Comparison of ENCODE assay signal across 13 cellular contexts in genomic region chr7:140691368-140692045, GRCh38. TPM values are rescaled to one million over a fixed set of nuclear protein-coding genes. Genes with fewer than 3 reads are reported as not detected.
"Had no signal": no experiment of that assay in that cellular context is flagged by ENCODE, and none has a peak within 500 bp of the region (broad histone marks: within the 10 kb centered on the region; RNA-seq: fewer than 3 reads in every experiment).

No MANE protein-coding gene starts in this region.

- H3K27ac Mint-ChIP-seq: activated CD4-positive, alpha-beta memory T cell treated with anti-CD3 and anti-CD28 coated beads, Interleukin-2, amount 10 ng/mL, durations not matched to agents 7 days and 5 days had no signal

- H3K4me3 ChIP-seq: ovary, thyroid gland had no signal

- H3K4me3 Mint-ChIP-seq: activated CD4-positive, alpha-beta memory T cell treated with anti-CD3 and anti-CD28 coated beads, Interleukin-2, amount 10 ng/mL, durations not matched to agents 7 days and 5 days; central memory CD8-positive, alpha-beta T cell; immature natural killer cell; nephron had no signal

- DNase-seq: activated CD4-positive, alpha-beta memory T cell treated with anti-CD3 and anti-CD28 coated beads, Interleukin-2, amount 10 ng/mL, durations not matched to agents 7 days and 5 days; activated naive CD4-positive, alpha-beta T cell treated with anti-CD3 and anti-CD28 coated beads, Interleukin-2, amount 50 U/mL, for 16 hours; effector memory CD4-positive, alpha-beta T cell; hypothalamus; immature natural killer cell; mammary epithelial cell; ovary; stimulated activated CD4-positive, alpha-beta T cell treated with anti-CD3 and anti-CD28 coated beads, Interleukin-4, amount 100 ng/mL, for 24 hours; T-helper 9 cell; thyroid gland had no signal

- H3K36me3 ChIP-seq: ovary had no signal

- H3K27me3 Mint-ChIP-seq: activated CD4-positive, alpha-beta memory T cell treated with anti-CD3 and anti-CD28 coated beads, Interleukin-2, amount 10 ng/mL, durations not matched to agents 7 days and 5 days; central memory CD8-positive, alpha-beta T cell had no signal

- H3K9me3 ChIP-seq: ovary, thyroid gland had no signal

- H3K27ac ChIP-seq: epithelial cell of prostate, ovary, thyroid gland had no signal

- H3K27me3 ChIP-seq: ovary, thyroid gland had no signal

RNA-seq across cellular contexts. Expression of gene DENND2A, which starts 50.9 kb away (rescaled TPM):
- total RNA-seq: activated CD4-positive, alpha-beta memory T cell treated with anti-CD3 and anti-CD28 coated beads, Interleukin-2, amount 10 ng/mL, durations not matched to agents 7 days and 5 days had no signal
- polyA plus RNA-seq: immature natural killer cell had no signal
